1 cellular context compared by ENCODE assay signal in genomic region chr11:73982595-73982989, GRCh38.
TF ChIP-seq lines count a peak whose summit lies in the region.

Gene UCP2 (minus strand): TSS chr11:73982843. CDS start chr11:73978378, 4,465 bp downstream.

TF ChIP-seq in K562, 482 proteins besides CTCF, POLR2A, EP300 and RAD21 (continued from another document):
- peak; percentile 29; the same call in 1 of the 2 replicates for TF ChIP-seq ARID4B (CRISPR knock-in tag; IDR thresholded peaks at IDR 0.05)
- peak; percentile 55; the same call in 1 of the 2 replicates for TF ChIP-seq ZNF24 (IDR thresholded peaks at IDR 0.05)
- no peak; the same call in none of the 2 replicates for TF ChIP-seq HLTF (IDR thresholded peaks at IDR 0.05)
- TF ChIP-seq CHAMP1 (IDR thresholded peaks at IDR 0.05), result no peak
- peak; percentile 15; the same call in 1 of the 2 replicates for TF ChIP-seq POLR2AphosphoS5 (IDR thresholded peaks at IDR 0.05; ENCODE audit: control insufficient read depth, insufficient read depth, low read depth, low read length)
- TF ChIP-seq ZBTB17 (CRISPR knock-in tag; IDR thresholded peaks at IDR 0.05), result no peak
- no peak for TF ChIP-seq STAT5A (IDR thresholded peaks at IDR 0.05; ENCODE audit: borderline replicate concordance, low read length)
- peak; percentile 83 for TF ChIP-seq POLR2G (IDR thresholded peaks at IDR 0.05; ENCODE audit: low read depth, low read length)
- peak; percentile 96 for TF ChIP-seq HNRNPLL (IDR thresholded peaks at IDR 0.05; ENCODE audit: low read depth, low read length, poor library complexity, severe bottlenecking)
- TF ChIP-seq RB1 (IDR thresholded peaks at IDR 0.05; ENCODE audit: low read depth), result peak; percentile 35; the same call in 1 of the 2 replicates
- TF ChIP-seq TAF9B (IDR thresholded peaks at IDR 0.05; ENCODE audit: partially characterized antibody), result no peak
- no peak for TF ChIP-seq ZNF165 (CRISPR knock-in tag; IDR thresholded peaks at IDR 0.05; ENCODE audit: borderline replicate concordance)
- 0 out of 2 replicates have a peak, but pooled peaks have one; percentile 74 for TF ChIP-seq SUPT5H (IDR thresholded peaks at IDR 0.05)
- TF ChIP-seq ARHGAP35 (IDR thresholded peaks at IDR 0.05; ENCODE audit: partially characterized antibody), result peak; percentile 61
- peak in 1 of 2 experiments; percentile 87; a peak in 1 of 4 replicates for TF ChIP-seq SIN3A (IDR thresholded peaks at IDR 0.05; ENCODE audit: borderline replicate concordance in 2 of 2, control insufficient read depth in 1 of 2, low read depth in 2 of 2, low read length in 2 of 2)
- peak; percentile 2; the same call in 1 of the 2 replicates for TF ChIP-seq ZNF263 (CRISPR knock-in tag; IDR thresholded peaks at IDR 0.05; ENCODE audit: borderline replicate concordance)
- TF ChIP-seq MEIS2 (IDR thresholded peaks at IDR 0.05; ENCODE audit: partially characterized antibody), result peak; percentile 2
- TF ChIP-seq KAT7 (CRISPR knock-in tag; IDR thresholded peaks at IDR 0.05; ENCODE audit: borderline replicate concordance), result peak; percentile 62; the same call in 1 of the 2 replicates
- TF ChIP-seq RBBP5 (IDR thresholded peaks at IDR 0.05; ENCODE audit: borderline replicate concordance, insufficient read depth, low read length, poor library complexity, severe bottlenecking), result peak; percentile 29
- peak; percentile 10 for TF ChIP-seq CXXC5 (CRISPR knock-in tag; IDR thresholded peaks at IDR 0.05)
- TF ChIP-seq UBTF (IDR thresholded peaks at IDR 0.05; ENCODE audit: borderline replicate concordance in 1 of 2, low read depth in 2 of 2, low read length in 2 of 2), result peak; percentile 25 to 91; a peak in 1 of 4 replicates
- peak; percentile 75; the same call in 1 of the 2 replicates for TF ChIP-seq ZBTB7A (IDR thresholded peaks at IDR 0.05; ENCODE audit: borderline replicate concordance, control insufficient read depth, low read depth, low read length)
- peak; percentile 11 for TF ChIP-seq SAP30 (IDR thresholded peaks at IDR 0.05; ENCODE audit: borderline replicate concordance, insufficient read depth, low read depth, low read length, poor library complexity, severe bottlenecking)
- TF ChIP-seq SIRT6 (IDR thresholded peaks at IDR 0.05; ENCODE audit: low read depth, low read length), result no peak
- TF ChIP-seq E2F5 (CRISPR knock-in tag; IDR thresholded peaks at IDR 0.05), result no peak
- peak; percentile 62 for TF ChIP-seq CHD1 (IDR thresholded peaks at IDR 0.05; ENCODE audit: low read length)
- TF ChIP-seq TAF1 (IDR thresholded peaks at IDR 0.05; ENCODE audit: control insufficient read depth, extremely low read depth, insufficient read depth, low read length, severe bottlenecking), result peak; percentile 63
- peak; percentile 72; the same call in 1 of the 2 replicates for TF ChIP-seq THAP12 (CRISPR knock-in tag; IDR thresholded peaks at IDR 0.05)
- no peak for TF ChIP-seq THAP7 (CRISPR knock-in tag; IDR thresholded peaks at IDR 0.05)
- TF ChIP-seq KDM2B (CRISPR knock-in tag; IDR thresholded peaks at IDR 0.05), result 0 out of 2 replicates have a peak, but pooled peaks have one; percentile 65
- peak; percentile 75 for TF ChIP-seq CCNT2 (IDR thresholded peaks at IDR 0.05; ENCODE audit: borderline replicate concordance, extremely low read depth, insufficient read length, low read depth, low read length)
- TF ChIP-seq KDM5B (IDR thresholded peaks at IDR 0.05; ENCODE audit: insufficient replicate concordance, low read depth, low read length), result peak; percentile 72
- TF ChIP-seq POLR2H (tag; IDR thresholded peaks at IDR 0.05; ENCODE audit: low read depth), result peak; percentile 76; the same call in 1 of the 2 replicates
- no peak for TF ChIP-seq ZNF444 (CRISPR knock-in tag; IDR thresholded peaks at IDR 0.05)
- TF ChIP-seq NFATC3 (IDR thresholded peaks at IDR 0.05), result no peak
